ENCODE assay signal across 8 cellular contexts in genomic region chr6:163413054-163413344, GRCh38. TPM values are rescaled to one million over a fixed set of nuclear protein-coding genes. Genes with fewer than 3 reads are reported as not detected.
A peak's percentile ranks its signal among the peaks of the same experiment; 100 is the strongest.
DNase-seq lines count a peak whose midpoint lies in the region; ATAC-seq, FAIRE-seq and TF ChIP-seq lines count a peak whose summit lies in the region.

No MANE protein-coding gene starts in this region.

- TF ChIP-seq RAD21 in H1 (IDR thresholded peaks at IDR 0.05 in 1 of 2, conservative IDR thresholded peaks at IDR 0.05 in 1 of 2; ENCODE audit: low read depth in 2 of 2, low read length in 2 of 2), result no peak

- H4K20me1 ChIP-seq in OCI-LY3 (ENCODE audit: insufficient read depth, low read length) (peaks cover 18% of the 10 kb centered on the region), H1 (replicated peaks in 1 of 2; ENCODE audit: control insufficient read depth in 1 of 2, insufficient read depth in 2 of 2, low read length in 2 of 2) (peaks cover 2% of the 10 kb centered on the region in 2 experiments)

- peak overlapping the region; percentile 84 for H3K4me3 ChIP-seq in CD8-positive, alpha-beta memory T cell (ENCODE audit: low read length)
- H3K4me3 ChIP-seq in OCI-LY3 (ENCODE audit: low read length) (peak overlapping the region; percentile 87), H1 (ENCODE audit: extremely low read depth in 1 of 4, insufficient read depth in 2 of 4, low read depth in 3 of 4, low read length in 4 of 4) (peak overlapping the region; percentile 61 to 79 (median 75)), neutrophil (ENCODE audit: low read depth in 1 of 2, low read length in 1 of 2) (peak overlapping the region; percentile 88 to 89)

- H3K4ac ChIP-seq in H1 (replicated peaks; ENCODE audit: insufficient read length, low read depth, low read length), result no peak overlapping the region

- no peak for TF ChIP-seq POLR2A in H1 (IDR thresholded peaks at IDR 0.05; ENCODE audit: control extremely low read depth in 1 of 2, low read depth in 2 of 2, low read length in 2 of 2)

- H3K56ac ChIP-seq in H1 (replicated peaks; ENCODE audit: insufficient read length, low read depth, low read length), result no peak overlapping the region

- no peak overlapping the region for H4K5ac ChIP-seq in H1 (ENCODE audit: insufficient read length, low read depth, low read length)

- DNase-seq in CD8-positive, alpha-beta memory T cell, result no peak
- DNase-seq in H1 (ENCODE audit: low read depth in 1 of 2, low spot score in 2 of 2), result no peak
- no peak for DNase-seq in GOT3 (lab: John Stamatoyannopoulos, UW)

- peak overlapping the region; percentile 84 to 94 (median 89) for H3K4me3 Mint-ChIP-seq in CD8-positive, alpha-beta memory T cell

- no peaks in the 10 kb centered on the region for H3K27me3 ChIP-seq in CD8-positive, alpha-beta memory T cell (ENCODE audit: insufficient read depth, low read length, poor library complexity, severe bottlenecking)
- no peaks in the 10 kb centered on the region for H3K27me3 ChIP-seq in OCI-LY3 (ENCODE audit: low read depth, low read length)
- no peaks in the 10 kb centered on the region; a peak in 1 of 7 replicates for H3K27me3 ChIP-seq in H1 (replicated peaks in 1 of 4; ENCODE audit: control insufficient read depth in 3 of 4, extremely low read depth in 1 of 4, insufficient read depth in 3 of 4, low read length in 3 of 4)
- H3K27me3 ChIP-seq in neutrophil, result no peaks in the 10 kb centered on the region

- no peak for TF ChIP-seq EP300 in H1 (IDR thresholded peaks at IDR 0.05; ENCODE audit: borderline replicate concordance in 1 of 2, low read depth in 2 of 2, low read length in 2 of 2)

- H2BK5ac ChIP-seq in H1 (ENCODE audit: low read depth, low read length), result no peak overlapping the region

- H3K9ac ChIP-seq in OCI-LY3 (ENCODE audit: low read length) (peak overlapping the region; percentile 73), H1 (replicated peaks in 1 of 4; ENCODE audit: extremely low read depth in 1 of 4, low read depth in 3 of 4, low read length in 3 of 4) (peak overlapping the region; percentile 3 to 47 (median 24); a peak in 6 of 7 replicates)

- no peak overlapping the region for H4K8ac ChIP-seq in H1 (ENCODE audit: extremely low read depth, insufficient read depth, low read length)

- H3K27me3 Mint-ChIP-seq in CD8-positive, alpha-beta memory T cell, result peaks cover 0 to 4% of the 10 kb centered on the region in 2 donors

- H2BK12ac ChIP-seq in H1 (ENCODE audit: low read depth, low read length), result no peak overlapping the region

- no peaks in the 10 kb centered on the region for H3K9me3 Mint-ChIP-seq in CD8-positive, alpha-beta memory T cell

- H2BK120ac ChIP-seq in H1 (replicated peaks; ENCODE audit: low read depth, low read length), result no peak overlapping the region

- no peaks in the 10 kb centered on the region for H3K9me3 ChIP-seq in CD8-positive, alpha-beta memory T cell (ENCODE audit: low read length)
- H3K9me3 ChIP-seq in OCI-LY3 (ENCODE audit: insufficient read depth, low read length) (0 out of 2 replicates have a peak, but pooled peaks cover 3% of the 10 kb centered on the region), H1 (ENCODE audit: insufficient read depth in 2 of 2, low read depth in 1 of 2, low read length in 1 of 2) (no peaks in the 10 kb centered on the region), neutrophil (no peaks in the 10 kb centered on the region)

- H3K14ac ChIP-seq in H1 (ENCODE audit: insufficient read length), result no peak overlapping the region

- ATAC-seq in HG02759 (IDR thresholded peaks at IDR 0.05; ENCODE audit: unreplicated experiment) (no peak), GM19035 (IDR thresholded peaks at IDR 0.05; ENCODE audit: unreplicated experiment) (no peak), HG03039 (IDR thresholded peaks at IDR 0.05; ENCODE audit: unreplicated experiment) (no peak)

- peaks cover 26 to 32% (median 31%) of the 10 kb centered on the region in 3 donors for H3K4me1 Mint-ChIP-seq in CD8-positive, alpha-beta memory T cell

- H3K23ac ChIP-seq in H1 (ENCODE audit: insufficient read length), result no peak overlapping the region

- peaks cover 0 to 10% (median 0%) of the 10 kb centered on the region in 3 donors for H3K36me3 Mint-ChIP-seq in CD8-positive, alpha-beta memory T cell

- peaks cover 38% of the 10 kb centered on the region for H3K79me2 ChIP-seq in OCI-LY3 (ENCODE audit: low read length)
- H3K79me2 ChIP-seq in H1 (ENCODE audit: control insufficient read depth in 1 of 2, insufficient read depth in 2 of 2, low read length in 2 of 2), result peaks cover 3 to 31% of the 10 kb centered on the region in 2 experiments; a peak in 3 of 4 replicates

- H3K23me2 ChIP-seq in H1 (ENCODE audit: low read depth, low read length), result peaks cover 8% of the 10 kb centered on the region; the same call in 1 of the 2 replicates

- H3K36me3 ChIP-seq in CD8-positive, alpha-beta memory T cell (ENCODE audit: insufficient read depth, low read length), result no peaks in the 10 kb centered on the region
- H3K36me3 ChIP-seq in OCI-LY3 (replicated peaks; ENCODE audit: low read depth, low read length) (no peaks in the 10 kb centered on the region), H1 (ENCODE audit: control insufficient read depth in 2 of 4, insufficient read depth in 4 of 4, low read length in 3 of 4) (no peaks in the 10 kb centered on the region), neutrophil (no peaks in the 10 kb centered on the region)

- peaks cover 20% of the 10 kb centered on the region for H3K4me1 ChIP-seq in CD8-positive, alpha-beta memory T cell (ENCODE audit: insufficient read depth, low read length)
- H3K4me1 ChIP-seq in OCI-LY3 (ENCODE audit: low read length) (peaks cover 17% of the 10 kb centered on the region), H1 (replicated peaks in 1 of 4; ENCODE audit: control insufficient read depth in 3 of 4, insufficient read depth in 4 of 4, low read length in 3 of 4) (peaks cover 0 to 8% (median 3%) of the 10 kb centered on the region in 4 experiments; a peak in 5 of 7 replicates), neutrophil (ENCODE audit: control insufficient read depth in 1 of 2, insufficient read depth in 1 of 2, low read depth in 1 of 2, low read length in 1 of 2) (peaks cover 30 to 31% of the 10 kb centered on the region in 2 experiments)

- H2BK20ac ChIP-seq in H1 (ENCODE audit: low read length), result no peak overlapping the region

- peak overlapping the region; percentile 93 for H4K91ac ChIP-seq in H1 (replicated peaks; ENCODE audit: insufficient read length, low read length)

- peak overlapping the region; percentile 87 for H3K27ac ChIP-seq in CD8-positive, alpha-beta memory T cell (ENCODE audit: low read depth, low read length)
- H3K27ac ChIP-seq in OCI-LY3 (ENCODE audit: low read length) (peak overlapping the region; percentile 90; the same call in 1 of the 2 replicates), H1 (ENCODE audit: low read depth, low read length) (no peak overlapping the region), neutrophil (peak overlapping the region; percentile 100)

- H3K79me1 ChIP-seq in H1 (ENCODE audit: low read depth, low read length), result no peaks in the 10 kb centered on the region

- POLR2A ChIA-PET in CD8-positive, alpha-beta memory T cell (lab: Charles Lee), result interaction anchor here (0.5 kb wide), 1 partner anchor 14 kb away, joined by 6 read pairs; no protein-coding TSS in a partner anchor
- POLR2A ChIA-PET in H1 (lab: Charles Lee; ENCODE audit: partially characterized antibody), result no interaction called here

- no peak overlapping the region for H2AK5ac ChIP-seq in H1 (ENCODE audit: low read depth, low read length)

- CTCF ChIA-PET in CD8-positive, alpha-beta memory T cell (lab: Charles Lee), result no interaction called here
- CTCF ChIA-PET in H1 (lab: Charles Lee; ENCODE audit: partially characterized antibody), result interaction anchor here (0.6 kb wide), 1 partner anchor 240 kb away, joined by 3 read pairs; no protein-coding TSS in a partner anchor

- FAIRE-seq in H1 (lab: Jason Lieb, UNC), result no peak

- H3K18ac ChIP-seq in H1 (ENCODE audit: extremely low read depth, low read length), result no peak overlapping the region; the same call in 1 of the 2 replicates

- H2AFZ ChIP-seq in OCI-LY3 (ENCODE audit: low read depth, low read length), result peak overlapping the region; percentile 23; the same call in 1 of the 2 replicates
- no peak overlapping the region for H2AFZ ChIP-seq in H1 (ENCODE audit: low read length)

- TF ChIP-seq CTCF in OCI-LY3 (IDR thresholded peaks at IDR 0.05; ENCODE audit: low read depth, low read length) (no peak), H1 (IDR thresholded peaks at IDR 0.05; ENCODE audit: control extremely low read depth in 1 of 3, insufficient read depth in 1 of 3, low read depth in 1 of 3, low read length in 3 of 3) (no peak), neutrophil (IDR thresholded peaks at IDR 0.05) (no peak)

- no peak overlapping the region for H2BK15ac ChIP-seq in H1 (ENCODE audit: low read length)

- H3K4me2 ChIP-seq in OCI-LY3 (ENCODE audit: low read length) (peak overlapping the region; percentile 89), H1 (ENCODE audit: insufficient read depth in 1 of 2, low read depth in 2 of 2, low read length in 2 of 2) (peak overlapping the region; percentile 78 to 86)

- WGBS in H1 (ENCODE audit: extremely low coverage in 1 of 2, insufficient coverage in 1 of 2, insufficient read length in 1 of 2, insufficient replicate concordance in 2 of 2, low coverage in 1 of 2, low lambda C conversion rate in 2 of 2, missing lambda C conversion rate in 1 of 2), 2 experiments, result 15% methylated on average over 7 of the region's 7 CpGs; no CpG with 5 or more reads in 1 of the 2 experiments

- peak overlapping the region; percentile 89 to 97 (median 94) for H3K27ac Mint-ChIP-seq in CD8-positive, alpha-beta memory T cell

TF ChIP-seq in H1, 55 proteins besides CTCF, POLR2A, EP300 and RAD21 (continues in another document):
- no peak for TF ChIP-seq E2F6 (IDR thresholded peaks at IDR 0.05)
- no peak for TF ChIP-seq TEAD4 (IDR thresholded peaks at IDR 0.05; ENCODE audit: low read depth, low read length)
- TF ChIP-seq JUN (IDR thresholded peaks at IDR 0.05; ENCODE audit: low read depth, low read length), result no peak
- no peak for TF ChIP-seq SIRT6 (IDR thresholded peaks at IDR 0.05; ENCODE audit: low read length)

RNA-seq across cellular contexts. Expression of gene QKI, which starts 1.5 kb away (rescaled TPM):
- total RNA-seq in CD8-positive, alpha-beta memory T cell, result 10 to 100 TPM; 56.5 to 58.8 TPM
- polyA plus RNA-seq in CD8-positive, alpha-beta memory T cell, result 27.5 TPM
- total RNA-seq in H1 (2021; fragmentation: NEBNext Ultra II Directional; extraction: Animal tissue kit (Norgen Biotek cat#: 25700)), result 183 and 187 TPM in 2 replicates
- polyA plus RNA-seq in H1 (2011; rRNA removed), result 181 and 192 TPM in 2 replicates
- 139 TPM for polyA plus RNA-seq in H1 (2011; cell fraction: cytosol; rRNA removed)
- polyA plus RNA-seq in H1 (2011; cell fraction: nucleus; rRNA removed), result 515 TPM
- 88.8 to 150 TPM (median 131 TPM) in 4 replicates for polyA plus RNA-seq in H1 (2012, experiment 1 of 2)
- polyA plus RNA-seq in H1 (2012, experiment 2 of 2), result 21.1 TPM
- polyA plus RNA-seq in H1 (2013, experiment 1 of 2), result 128 TPM
- polyA plus RNA-seq in H1 (2013, experiment 2 of 2), result 113 TPM
- 550 and 562 TPM in 2 replicates for polyA minus RNA-seq in H1 (2011; rRNA and poly(A)+ RNA removed)
- 165 TPM for polyA minus RNA-seq in H1 (2011; cell fraction: cytosol; rRNA and poly(A)+ RNA removed)
- 460 TPM for polyA minus RNA-seq in H1 (2011; cell fraction: nucleus; rRNA and poly(A)+ RNA removed)
